Comparison of ENCODE assay signal across 1 cellular context in the genomic region with DNA sequence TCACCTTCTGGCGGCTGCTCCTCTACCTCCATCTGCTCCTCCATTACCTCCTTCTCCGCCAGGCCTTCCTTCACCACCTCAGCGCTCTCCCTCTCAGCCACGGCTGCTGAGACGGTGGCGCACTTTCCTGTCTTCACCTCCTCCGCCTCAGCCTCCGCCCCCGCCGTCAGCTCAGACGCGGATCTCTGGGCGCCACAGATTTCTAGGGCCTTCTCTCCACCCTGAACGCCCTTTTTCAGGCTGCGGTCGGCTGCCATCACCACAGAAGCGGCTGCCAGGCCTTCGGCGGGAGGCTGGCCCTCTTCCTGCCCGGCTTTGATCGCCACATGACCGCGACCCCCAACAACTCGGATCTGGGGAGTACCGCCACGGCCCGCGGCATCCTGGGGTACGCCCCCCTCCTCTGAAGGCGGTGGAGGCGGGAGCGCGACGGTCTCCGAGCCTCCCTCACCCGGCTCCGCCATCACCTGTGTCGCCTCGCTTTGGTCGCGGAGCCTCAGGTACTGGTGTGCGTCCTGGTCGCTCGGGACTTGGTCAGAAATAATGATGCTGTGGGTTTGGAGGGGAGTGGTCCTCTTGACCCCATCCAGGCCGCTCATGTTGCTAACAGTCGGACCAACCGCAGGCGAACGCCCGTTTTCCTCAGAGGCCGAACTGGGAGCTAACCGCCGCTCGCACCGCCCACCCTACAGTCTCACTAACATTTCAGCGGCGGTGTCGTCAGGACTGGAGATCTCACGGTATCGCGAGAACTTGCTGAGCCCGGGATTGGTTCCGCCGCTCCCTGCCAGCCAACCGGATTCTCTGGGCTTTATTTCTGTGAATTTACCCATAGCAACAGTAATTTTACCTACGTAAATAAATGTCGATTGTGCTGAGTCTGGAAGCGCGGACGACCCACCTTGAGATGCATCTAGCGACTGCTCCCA.
TF ChIP-seq lines count a peak whose summit lies in the region.

A gene (minus strand): TSS at position 699 of the 929 bp plus-strand sequence. CDS start 100 bp downstream, at position 599.

TF ChIP-seq in HepG2, 621 proteins besides CTCF, POLR2A, EP300 and RAD21 (continued from another document and continues in another):
- TF ChIP-seq, protein P1, sequence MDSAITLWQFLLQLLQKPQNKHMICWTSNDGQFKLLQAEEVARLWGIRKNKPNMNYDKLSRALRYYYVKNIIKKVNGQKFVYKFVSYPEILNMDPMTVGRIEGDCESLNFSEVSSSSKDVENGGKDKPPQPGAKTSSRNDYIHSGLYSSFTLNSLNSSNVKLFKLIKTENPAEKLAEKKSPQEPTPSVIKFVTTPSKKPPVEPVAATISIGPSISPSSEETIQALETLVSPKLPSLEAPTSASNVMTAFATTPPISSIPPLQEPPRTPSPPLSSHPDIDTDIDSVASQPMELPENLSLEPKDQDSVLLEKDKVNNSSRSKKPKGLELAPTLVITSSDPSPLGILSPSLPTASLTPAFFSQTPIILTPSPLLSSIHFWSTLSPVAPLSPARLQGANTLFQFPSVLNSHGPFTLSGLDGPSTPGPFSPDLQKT (CRISPR knock-in tag; IDR thresholded peaks at IDR 0.05; ENCODE audit: borderline replicate concordance) = no peak
- TF ChIP-seq RFXANK (CRISPR knock-in tag; IDR thresholded peaks at IDR 0.05) = peak; percentile 98
- TF ChIP-seq, protein P2, sequence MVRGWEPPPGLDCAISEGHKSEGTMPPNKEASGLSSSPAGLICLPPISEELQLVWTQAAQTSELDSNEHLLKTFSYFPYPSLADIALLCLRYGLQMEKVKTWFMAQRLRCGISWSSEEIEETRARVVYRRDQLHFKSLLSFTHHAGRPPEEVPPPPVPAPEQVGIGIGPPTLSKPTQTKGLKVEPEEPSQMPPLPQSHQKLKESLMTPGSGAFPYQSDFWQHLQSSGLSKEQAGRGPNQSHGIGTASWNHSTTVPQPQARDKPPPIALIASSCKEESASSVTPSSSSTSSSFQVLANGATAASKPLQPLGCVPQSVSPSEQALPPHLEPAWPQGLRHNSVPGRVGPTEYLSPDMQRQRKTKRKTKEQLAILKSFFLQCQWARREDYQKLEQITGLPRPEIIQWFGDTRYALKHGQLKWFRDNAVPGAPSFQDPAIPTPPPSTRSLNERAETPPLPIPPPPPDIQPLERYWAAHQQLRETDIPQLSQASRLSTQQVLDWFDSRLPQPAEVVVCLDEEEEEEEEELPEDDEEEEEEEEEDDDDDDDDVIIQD (CRISPR knock-in tag; IDR thresholded peaks at IDR 0.05; ENCODE audit: low read depth) = peak; percentile 95
- TF ChIP-seq JUND (CRISPR knock-in tag; IDR thresholded peaks at IDR 0.05) = no peak
- TF ChIP-seq, protein P3, sequence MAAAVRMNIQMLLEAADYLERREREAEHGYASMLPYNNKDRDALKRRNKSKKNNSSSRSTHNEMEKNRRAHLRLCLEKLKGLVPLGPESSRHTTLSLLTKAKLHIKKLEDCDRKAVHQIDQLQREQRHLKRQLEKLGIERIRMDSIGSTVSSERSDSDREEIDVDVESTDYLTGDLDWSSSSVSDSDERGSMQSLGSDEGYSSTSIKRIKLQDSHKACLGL (CRISPR knock-in tag; IDR thresholded peaks at IDR 0.05) = peak; percentile 78
- no peak; the same call in 1 of the 2 replicates for TF ChIP-seq ZNF383 (CRISPR knock-in tag; IDR thresholded peaks at IDR 0.05; ENCODE audit: borderline replicate concordance)
- TF ChIP-seq MZF1 (CRISPR knock-in tag; IDR thresholded peaks at IDR 0.05; ENCODE audit: borderline replicate concordance) = peak; percentile 96
- TF ChIP-seq ZNF101 (CRISPR knock-in tag; IDR thresholded peaks at IDR 0.05; ENCODE audit: borderline replicate concordance, low read depth) = peak; percentile 95
- TF ChIP-seq, protein P4, sequence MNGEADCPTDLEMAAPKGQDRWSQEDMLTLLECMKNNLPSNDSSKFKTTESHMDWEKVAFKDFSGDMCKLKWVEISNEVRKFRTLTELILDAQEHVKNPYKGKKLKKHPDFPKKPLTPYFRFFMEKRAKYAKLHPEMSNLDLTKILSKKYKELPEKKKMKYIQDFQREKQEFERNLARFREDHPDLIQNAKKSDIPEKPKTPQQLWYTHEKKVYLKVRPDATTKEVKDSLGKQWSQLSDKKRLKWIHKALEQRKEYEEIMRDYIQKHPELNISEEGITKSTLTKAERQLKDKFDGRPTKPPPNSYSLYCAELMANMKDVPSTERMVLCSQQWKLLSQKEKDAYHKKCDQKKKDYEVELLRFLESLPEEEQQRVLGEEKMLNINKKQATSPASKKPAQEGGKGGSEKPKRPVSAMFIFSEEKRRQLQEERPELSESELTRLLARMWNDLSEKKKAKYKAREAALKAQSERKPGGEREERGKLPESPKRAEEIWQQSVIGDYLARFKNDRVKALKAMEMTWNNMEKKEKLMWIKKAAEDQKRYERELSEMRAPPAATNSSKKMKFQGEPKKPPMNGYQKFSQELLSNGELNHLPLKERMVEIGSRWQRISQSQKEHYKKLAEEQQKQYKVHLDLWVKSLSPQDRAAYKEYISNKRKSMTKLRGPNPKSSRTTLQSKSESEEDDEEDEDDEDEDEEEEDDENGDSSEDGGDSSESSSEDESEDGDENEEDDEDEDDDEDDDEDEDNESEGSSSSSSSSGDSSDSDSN (CRISPR knock-in tag; IDR thresholded peaks at IDR 0.05) = peak; percentile 96
- peak; percentile 51; the same call in 1 of the 2 replicates for TF ChIP-seq CEBPB (IDR thresholded peaks at IDR 0.05; ENCODE audit: borderline replicate concordance, low read depth, low read length)
- TF ChIP-seq SALL2 (CRISPR knock-in tag; IDR thresholded peaks at IDR 0.05) = no peak; the same call in 1 of the 2 replicates
- no peak for TF ChIP-seq SRF (IDR thresholded peaks at IDR 0.05; ENCODE audit: low read depth, low read length)
- TF ChIP-seq MYC (CRISPR knock-in tag; IDR thresholded peaks at IDR 0.05; ENCODE audit: borderline replicate concordance) = peak; percentile 67
- TF ChIP-seq PLRG1 (conservative IDR thresholded peaks at IDR 0.05) = no peak
- peak; percentile 95 for TF ChIP-seq TAF1 (CRISPR knock-in tag; IDR thresholded peaks at IDR 0.05)
- TF ChIP-seq ZNF549 (CRISPR knock-in tag; IDR thresholded peaks at IDR 0.05) = no peak
- no peak for TF ChIP-seq ZNF331 (CRISPR knock-in tag; IDR thresholded peaks at IDR 0.05)
- TF ChIP-seq MED1 (CRISPR knock-in tag; IDR thresholded peaks at IDR 0.05) = peak; percentile 79
- peak; percentile 42; the same call in 1 of the 2 replicates for TF ChIP-seq FOXJ3 (CRISPR knock-in tag; IDR thresholded peaks at IDR 0.05; ENCODE audit: borderline replicate concordance)
- no peak for TF ChIP-seq ZNF260 (CRISPR knock-in tag; IDR thresholded peaks at IDR 0.05; ENCODE audit: borderline replicate concordance, low read depth)
- peak; percentile 67; the same call in 1 of the 2 replicates for TF ChIP-seq ZNF703 (CRISPR knock-in tag; IDR thresholded peaks at IDR 0.05; ENCODE audit: borderline replicate concordance)
- TF ChIP-seq SMYD3 (CRISPR knock-in tag; IDR thresholded peaks at IDR 0.05) = peak; percentile 83; the same call in 1 of the 2 replicates
- peak; percentile 65 for TF ChIP-seq XRCC5 (optimal IDR thresholded peaks at IDR 0.05; ENCODE audit: low read length)
- TF ChIP-seq ZBTB7B (CRISPR knock-in tag; IDR thresholded peaks at IDR 0.05) = peak; percentile 79
- TF ChIP-seq, protein P5, sequence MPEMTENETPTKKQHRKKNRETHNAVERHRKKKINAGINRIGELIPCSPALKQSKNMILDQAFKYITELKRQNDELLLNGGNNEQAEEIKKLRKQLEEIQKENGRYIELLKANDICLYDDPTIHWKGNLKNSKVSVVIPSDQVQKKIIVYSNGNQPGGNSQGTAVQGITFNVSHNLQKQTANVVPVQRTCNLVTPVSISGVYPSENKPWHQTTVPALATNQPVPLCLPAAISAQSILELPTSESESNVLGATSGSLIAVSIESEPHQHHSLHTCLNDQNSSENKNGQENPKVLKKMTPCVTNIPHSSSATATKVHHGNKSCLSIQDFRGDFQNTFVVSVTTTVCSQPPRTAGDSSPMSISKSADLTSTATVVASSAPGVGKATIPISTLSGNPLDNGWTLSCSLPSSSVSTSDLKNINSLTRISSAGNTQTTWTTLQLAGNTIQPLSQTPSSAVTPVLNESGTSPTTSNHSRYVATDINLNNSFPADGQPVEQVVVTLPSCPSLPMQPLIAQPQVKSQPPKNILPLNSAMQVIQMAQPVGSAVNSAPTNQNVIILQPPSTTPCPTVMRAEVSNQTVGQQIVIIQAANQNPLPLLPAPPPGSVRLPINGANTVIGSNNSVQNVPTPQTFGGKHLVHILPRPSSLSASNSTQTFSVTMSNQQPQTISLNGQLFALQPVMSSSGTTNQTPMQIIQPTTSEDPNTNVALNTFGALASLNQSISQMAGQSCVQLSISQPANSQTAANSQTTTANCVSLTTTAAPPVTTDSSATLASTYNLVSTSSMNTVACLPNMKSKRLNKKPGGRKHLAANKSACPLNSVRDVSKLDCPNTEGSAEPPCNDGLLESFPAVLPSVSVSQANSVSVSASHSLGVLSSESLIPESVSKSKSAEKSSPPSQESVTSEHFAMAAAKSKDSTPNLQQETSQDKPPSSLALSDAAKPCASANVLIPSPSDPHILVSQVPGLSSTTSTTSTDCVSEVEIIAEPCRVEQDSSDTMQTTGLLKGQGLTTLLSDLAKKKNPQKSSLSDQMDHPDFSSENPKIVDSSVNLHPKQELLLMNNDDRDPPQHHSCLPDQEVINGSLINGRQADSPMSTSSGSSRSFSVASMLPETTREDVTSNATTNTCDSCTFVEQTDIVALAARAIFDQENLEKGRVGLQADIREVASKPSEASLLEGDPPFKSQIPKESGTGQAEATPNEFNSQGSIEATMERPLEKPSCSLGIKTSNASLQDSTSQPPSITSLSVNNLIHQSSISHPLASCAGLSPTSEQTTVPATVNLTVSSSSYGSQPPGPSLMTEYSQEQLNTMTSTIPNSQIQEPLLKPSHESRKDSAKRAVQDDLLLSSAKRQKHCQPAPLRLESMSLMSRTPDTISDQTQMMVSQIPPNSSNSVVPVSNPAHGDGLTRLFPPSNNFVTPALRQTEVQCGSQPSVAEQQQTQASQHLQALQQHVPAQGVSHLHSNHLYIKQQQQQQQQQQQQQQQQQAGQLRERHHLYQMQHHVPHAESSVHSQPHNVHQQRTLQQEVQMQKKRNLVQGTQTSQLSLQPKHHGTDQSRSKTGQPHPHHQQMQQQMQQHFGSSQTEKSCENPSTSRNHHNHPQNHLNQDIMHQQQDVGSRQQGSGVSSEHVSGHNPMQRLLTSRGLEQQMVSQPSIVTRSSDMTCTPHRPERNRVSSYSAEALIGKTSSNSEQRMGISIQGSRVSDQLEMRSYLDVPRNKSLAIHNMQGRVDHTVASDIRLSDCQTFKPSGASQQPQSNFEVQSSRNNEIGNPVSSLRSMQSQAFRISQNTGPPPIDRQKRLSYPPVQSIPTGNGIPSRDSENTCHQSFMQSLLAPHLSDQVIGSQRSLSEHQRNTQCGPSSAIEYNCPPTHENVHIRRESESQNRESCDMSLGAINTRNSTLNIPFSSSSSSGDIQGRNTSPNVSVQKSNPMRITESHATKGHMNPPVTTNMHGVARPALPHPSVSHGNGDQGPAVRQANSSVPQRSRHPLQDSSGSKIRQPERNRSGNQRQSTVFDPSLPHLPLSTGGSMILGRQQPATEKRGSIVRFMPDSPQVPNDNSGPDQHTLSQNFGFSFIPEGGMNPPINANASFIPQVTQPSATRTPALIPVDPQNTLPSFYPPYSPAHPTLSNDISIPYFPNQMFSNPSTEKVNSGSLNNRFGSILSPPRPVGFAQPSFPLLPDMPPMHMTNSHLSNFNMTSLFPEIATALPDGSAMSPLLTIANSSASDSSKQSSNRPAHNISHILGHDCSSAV (CRISPR knock-in tag; IDR thresholded peaks at IDR 0.05; ENCODE audit: borderline replicate concordance) = 0 out of 2 replicates have a peak, but pooled peaks have one; percentile 89
- TF ChIP-seq FOXA3 (CRISPR knock-in tag; IDR thresholded peaks at IDR 0.05) = no peak; the same call in 1 of the 2 replicates
- TF ChIP-seq GTF3A (CRISPR knock-in tag; conservative IDR thresholded peaks at IDR 0.05) = peak; percentile 94
- TF ChIP-seq, protein P6, sequence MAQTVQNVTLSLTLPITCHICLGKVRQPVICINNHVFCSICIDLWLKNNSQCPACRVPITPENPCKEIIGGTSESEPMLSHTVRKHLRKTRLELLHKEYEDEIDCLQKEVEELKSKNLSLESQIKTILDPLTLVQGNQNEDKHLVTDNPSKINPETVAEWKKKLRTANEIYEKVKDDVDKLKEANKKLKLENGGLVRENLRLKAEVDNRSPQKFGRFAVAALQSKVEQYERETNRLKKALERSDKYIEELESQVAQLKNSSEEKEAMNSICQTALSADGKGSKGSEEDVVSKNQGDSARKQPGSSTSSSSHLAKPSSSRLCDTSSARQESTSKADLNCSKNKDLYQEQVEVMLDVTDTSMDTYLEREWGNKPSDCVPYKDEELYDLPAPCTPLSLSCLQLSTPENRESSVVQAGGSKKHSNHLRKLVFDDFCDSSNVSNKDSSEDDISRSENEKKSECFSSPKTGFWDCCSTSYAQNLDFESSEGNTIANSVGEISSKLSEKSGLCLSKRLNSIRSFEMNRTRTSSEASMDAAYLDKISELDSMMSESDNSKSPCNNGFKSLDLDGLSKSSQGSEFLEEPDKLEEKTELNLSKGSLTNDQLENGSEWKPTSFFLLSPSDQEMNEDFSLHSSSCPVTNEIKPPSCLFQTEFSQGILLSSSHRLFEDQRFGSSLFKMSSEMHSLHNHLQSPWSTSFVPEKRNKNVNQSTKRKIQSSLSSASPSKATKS (CRISPR knock-in tag; IDR thresholded peaks at IDR 0.05) = no peak
- TF ChIP-seq, protein P7, sequence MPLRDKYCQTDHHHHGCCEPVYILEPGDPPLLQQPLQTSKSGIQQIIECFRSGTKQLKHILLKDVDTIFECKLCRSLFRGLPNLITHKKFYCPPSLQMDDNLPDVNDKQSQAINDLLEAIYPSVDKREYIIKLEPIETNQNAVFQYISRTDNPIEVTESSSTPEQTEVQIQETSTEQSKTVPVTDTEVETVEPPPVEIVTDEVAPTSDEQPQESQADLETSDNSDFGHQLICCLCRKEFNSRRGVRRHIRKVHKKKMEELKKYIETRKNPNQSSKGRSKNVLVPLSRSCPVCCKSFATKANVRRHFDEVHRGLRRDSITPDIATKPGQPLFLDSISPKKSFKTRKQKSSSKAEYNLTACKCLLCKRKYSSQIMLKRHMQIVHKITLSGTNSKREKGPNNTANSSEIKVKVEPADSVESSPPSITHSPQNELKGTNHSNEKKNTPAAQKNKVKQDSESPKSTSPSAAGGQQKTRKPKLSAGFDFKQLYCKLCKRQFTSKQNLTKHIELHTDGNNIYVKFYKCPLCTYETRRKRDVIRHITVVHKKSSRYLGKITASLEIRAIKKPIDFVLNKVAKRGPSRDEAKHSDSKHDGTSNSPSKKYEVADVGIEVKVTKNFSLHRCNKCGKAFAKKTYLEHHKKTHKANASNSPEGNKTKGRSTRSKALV (CRISPR knock-in tag; IDR thresholded peaks at IDR 0.05) = peak; percentile 62
- peak; percentile 60; the same call in 1 of the 2 replicates for TF ChIP-seq ZNF33B (CRISPR knock-in tag; IDR thresholded peaks at IDR 0.05)
- TF ChIP-seq ZNF878 (CRISPR knock-in tag; IDR thresholded peaks at IDR 0.05) = no peak; the same call in 1 of the 2 replicates
- TF ChIP-seq IKZF4 (CRISPR knock-in tag; IDR thresholded peaks at IDR 0.05; ENCODE audit: borderline replicate concordance, low read depth, not compliant biosample characterization) = peak; percentile 85
- TF ChIP-seq NFE2L1 (CRISPR knock-in tag; IDR thresholded peaks at IDR 0.05; ENCODE audit: borderline replicate concordance) = no peak
- 0 out of 2 replicates have a peak, but pooled peaks have one; percentile 22 for TF ChIP-seq DNMT3B (CRISPR knock-in tag; conservative IDR thresholded peaks at IDR 0.05)
- TF ChIP-seq ZNF354B (CRISPR knock-in tag; IDR thresholded peaks at IDR 0.05) = peak; percentile 93
- TF ChIP-seq, protein P8, sequence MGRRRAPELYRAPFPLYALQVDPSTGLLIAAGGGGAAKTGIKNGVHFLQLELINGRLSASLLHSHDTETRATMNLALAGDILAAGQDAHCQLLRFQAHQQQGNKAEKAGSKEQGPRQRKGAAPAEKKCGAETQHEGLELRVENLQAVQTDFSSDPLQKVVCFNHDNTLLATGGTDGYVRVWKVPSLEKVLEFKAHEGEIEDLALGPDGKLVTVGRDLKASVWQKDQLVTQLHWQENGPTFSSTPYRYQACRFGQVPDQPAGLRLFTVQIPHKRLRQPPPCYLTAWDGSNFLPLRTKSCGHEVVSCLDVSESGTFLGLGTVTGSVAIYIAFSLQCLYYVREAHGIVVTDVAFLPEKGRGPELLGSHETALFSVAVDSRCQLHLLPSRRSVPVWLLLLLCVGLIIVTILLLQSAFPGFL (CRISPR knock-in tag; IDR thresholded peaks at IDR 0.05) = no peak
